Comparison of ENCODE assay signal across 9 cellular contexts in genomic region chr16:20300312-20301097, GRCh38. TPM values are rescaled to one million over a fixed set of nuclear protein-coding genes. Genes with fewer than 3 reads are reported as not detected.
DNase-seq lines count a peak whose midpoint lies in the region; ATAC-seq lines count a peak whose summit lies in the region.
"Had no signal": no experiment of that assay in that cellular context is flagged by ENCODE, and none has a peak within 500 bp of the region (broad histone marks: within the 10 kb centered on the region; RNA-seq: fewer than 3 reads in every experiment).

No MANE protein-coding gene starts in this region.

- ATAC-seq in Right ventricle myocardium superior (ENCODE audit: poor library complexity) (peak; percentile 55), HG03342 (IDR thresholded peaks at IDR 0.05; ENCODE audit: unreplicated experiment) (peak; percentile 65)

- intact Hi-C loops in Right ventricle myocardium superior (cut with DNase I) (loop anchor here (5.0 kb wide), 1 partner anchor 393 kb away; no protein-coding TSS in a partner anchor), cardiac septum (cut with DNase I) (no loop called here), head of caudate nucleus (cut with DNase I) (loop anchor here (10.0 kb wide), 1 partner anchor 396 kb away; no protein-coding TSS in a partner anchor)

- DNase-seq in Right ventricle myocardium superior (peak; percentile 50), cardiac septum (ENCODE audit: low spot score) (no peak), NCI-H748 (lab: John Stamatoyannopoulos, UW; ENCODE audit: unreplicated experiment) (peak; percentile 67), head of caudate nucleus (peak; percentile 18 to 84 (median 56)), retina (peak; percentile 71), cerebellar nuclear complex (lab: John Stamatoyannopoulos, UW) (no peak)
- DNase-seq in activated T-cell treated with anti-CD3 and anti-CD28 coated beads, Interleukin-2, amount 50 U/mL, for 48 hours: peak; percentile 42 to 56

RNA-seq across cellular contexts. Expression of gene GP2, which starts 26.8 kb away (rescaled TPM):
- total RNA-seq in Right ventricle myocardium superior (not detected), cardiac septum (not detected)

RNA-seq across cellular contexts. Expression of gene UMOD, which starts 52.0 kb away (rescaled TPM):
- total RNA-seq in Right ventricle myocardium superior (not detected), cardiac septum (not detected)
- total RNA-seq: frontal cortex had no signal

Comparison
In these comparisons a context has a peak if more than half of its experiments do, and no peak if none do; other contexts are left out.
1. DNase-seq: peak in Right ventricle myocardium superior (single experiment), NCI-H748 (single experiment), activated T-cell treated with anti-CD3 and anti-CD28 coated beads, Interleukin-2, amount 50 U/mL, for 48 hours (2 of 2), head of caudate nucleus (42 of 42) and retina (single experiment); none in cardiac septum (single experiment) and cerebellar nuclear complex (0 of 2).